In the genomic region with DNA sequence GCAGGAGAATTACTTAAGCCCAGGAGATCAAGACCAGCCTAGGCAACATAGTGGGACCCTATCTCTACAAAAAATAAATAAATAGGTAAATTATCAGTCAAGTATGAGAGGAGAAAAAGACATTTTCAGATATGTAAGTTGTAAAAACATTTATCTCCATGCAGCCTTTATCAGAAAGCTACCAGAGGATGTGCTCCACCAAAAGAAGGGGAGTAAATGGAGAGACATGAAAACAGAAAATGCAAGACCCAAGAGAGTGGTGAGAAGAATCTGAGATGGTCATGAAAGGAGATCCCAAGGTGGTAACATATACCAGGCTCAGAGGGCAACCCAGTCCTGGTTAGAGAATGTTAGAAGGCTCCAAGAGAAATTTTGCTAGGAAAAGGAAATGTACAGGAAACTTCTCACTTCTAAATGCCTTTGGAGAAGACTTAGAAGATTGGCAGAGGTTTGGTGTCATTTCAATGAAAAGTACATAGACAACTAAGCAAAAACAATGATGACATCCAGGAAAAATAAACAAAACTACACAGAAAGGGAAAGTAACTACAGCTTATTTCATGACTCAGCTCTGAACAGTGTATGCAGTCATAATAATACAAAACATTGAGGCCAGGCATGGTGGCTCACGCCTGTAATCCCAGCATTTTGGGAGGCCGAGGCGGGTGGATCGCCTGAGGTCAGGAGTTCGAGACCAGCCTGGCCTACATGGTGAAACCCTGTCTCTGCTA, we compare ENCODE assay signal across 1 cellular context.
TF ChIP-seq lines count a peak whose summit lies in the region.

No MANE protein-coding gene starts in this region.

TF ChIP-seq in SK-N-SH, 30 proteins besides CTCF, POLR2A, EP300 and RAD21 (continued from another document):
- TF ChIP-seq REST (IDR thresholded peaks at IDR 0.05; ENCODE audit: low read depth, low read length) (no peak), MXI1 (IDR thresholded peaks at IDR 0.05; ENCODE audit: low read depth, low read length) (no peak), MEF2A (IDR thresholded peaks at IDR 0.05; ENCODE audit: borderline replicate concordance, low read depth) (no peak), USF2 (IDR thresholded peaks at IDR 0.05; ENCODE audit: borderline replicate concordance, low read depth, low read length) (no peak), CHD2 (IDR thresholded peaks at IDR 0.05; ENCODE audit: low read length, partially characterized antibody) (no peak), SMC3 (IDR thresholded peaks at IDR 0.05; ENCODE audit: low read depth, low read length) (no peak), TEAD4 (IDR thresholded peaks at IDR 0.05; ENCODE audit: borderline replicate concordance, insufficient read depth) (no peak), PBX3 (IDR thresholded peaks at IDR 0.05) (no peak), FOXJ3 (CRISPR knock-in tag; IDR thresholded peaks at IDR 0.05) (no peak), RCOR1 (IDR thresholded peaks at IDR 0.05; ENCODE audit: low read length) (no peak), JUND (IDR thresholded peaks at IDR 0.05) (no peak), FOSL2 (IDR thresholded peaks at IDR 0.05; ENCODE audit: borderline replicate concordance, low read depth) (no peak), SIN3A (IDR thresholded peaks at IDR 0.05; ENCODE audit: borderline replicate concordance, low read depth, low read length) (no peak), RXRA (IDR thresholded peaks at IDR 0.05; ENCODE audit: borderline replicate concordance, low read depth) (no peak), YY1 (IDR thresholded peaks at IDR 0.05; ENCODE audit: low read depth) (no peak), GABPA (IDR thresholded peaks at IDR 0.05; ENCODE audit: low read depth) (no peak), NFIC (IDR thresholded peaks at IDR 0.05; ENCODE audit: borderline replicate concordance) (no peak)
- TF ChIP-seq, protein P1, sequence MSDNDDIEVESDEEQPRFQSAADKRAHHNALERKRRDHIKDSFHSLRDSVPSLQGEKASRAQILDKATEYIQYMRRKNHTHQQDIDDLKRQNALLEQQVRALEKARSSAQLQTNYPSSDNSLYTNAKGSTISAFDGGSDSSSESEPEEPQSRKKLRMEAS (IDR thresholded peaks at IDR 0.05; ENCODE audit: low read depth): no peak
TF ChIP-seq in SK-N-SH: peak in this region for 0.
